ENCODE assay signal across 16 cellular contexts in genomic region chr1:209993061-209993830, GRCh38. TPM values are rescaled to one million over a fixed set of nuclear protein-coding genes. Genes with fewer than 3 reads are reported as not detected.
DNase-seq lines count a peak whose midpoint lies in the region; ATAC-seq and TF ChIP-seq lines count a peak whose summit lies in the region.
"Had no signal": no experiment of that assay in that cellular context is flagged by ENCODE, and none has a peak within 500 bp of the region (broad histone marks: within the 10 kb centered on the region; RNA-seq: fewer than 3 reads in every experiment).

No MANE protein-coding gene starts in this region.

- H3K36me3 Mint-ChIP-seq in H9 (ENCODE audit: insufficient read depth in 1 of 3, low read depth in 3 of 3) (no peaks in the 10 kb centered on the region; a peak in 2 of 7 replicates), WTC11 (no peaks in the 10 kb centered on the region), nephron progenitor cell (ENCODE audit: low read depth) (no peaks in the 10 kb centered on the region), CD14-positive monocyte (no peaks in the 10 kb centered on the region)

- no peak overlapping the region for H3K4ac ChIP-seq in H9 (ENCODE audit: low read depth, low read length)

- H3K27ac ChIP-seq in H9 (ENCODE audit: insufficient read length, low read depth, low read length) (no peak overlapping the region), thyroid gland (peak overlapping the region; percentile 44 to 74 (median 69))
- H3K27ac ChIP-seq: RWPE1 had no signal

- no peak overlapping the region for H2BK12ac ChIP-seq in H9 (ENCODE audit: insufficient read length, low read depth, low read length)

- TF ChIP-seq CTCF in H9 (conservative IDR thresholded peaks at IDR 0.05) (no peak), WTC11 (IDR thresholded peaks at IDR 0.05) (no peak), nephron progenitor cell (IDR thresholded peaks at IDR 0.05) (no peak), thyroid gland (IDR thresholded peaks at IDR 0.05) (no peak), CD14-positive monocyte (IDR thresholded peaks at IDR 0.05) (no peak)

- no peak overlapping the region for H3K23ac ChIP-seq in H9 (ENCODE audit: insufficient read length, low read depth, low read length)

- no peak overlapping the region for H4K8ac ChIP-seq in H9 (replicated peaks; ENCODE audit: insufficient read length, low read depth, low read length)

- H4K91ac ChIP-seq in H9 (ENCODE audit: insufficient read length, low read depth, low read length), result no peak overlapping the region

- no peak overlapping the region for H2BK120ac ChIP-seq in H9 (ENCODE audit: low read depth, low read length, poor library complexity, severe bottlenecking)

- H3K4me1 ChIP-seq in H9 (ENCODE audit: insufficient read depth, low read length) (no peaks in the 10 kb centered on the region), thyroid gland (peaks cover 16 to 28% of the 10 kb centered on the region in 2 donors)
- H3K4me1 ChIP-seq: HAP-1 had no signal

- CTCF ChIA-PET in WTC11 (lab: Charles Lee), result interaction anchor here (0.7 to 2.4 kb wide), 3 partner anchors 93 to 133 kb away, joined by 3 to 11 read pairs (median 8); no protein-coding TSS in a partner anchor

- no peak for TF ChIP-seq POLR2A in thyroid gland (IDR thresholded peaks at IDR 0.05)

- no peak overlapping the region for H3K9ac ChIP-seq in H9 (ENCODE audit: extremely low read depth, insufficient read length, low read length)

- no peak overlapping the region for H2AFZ ChIP-seq in H9 (ENCODE audit: low read length)

- H3K4me3 Mint-ChIP-seq in H9 (no peak overlapping the region), WTC11 (no peak overlapping the region), nephron progenitor cell (no peak overlapping the region), CD14-positive monocyte (no peak overlapping the region)

- H2BK15ac ChIP-seq in H9 (ENCODE audit: low read depth, low read length), result no peak overlapping the region

- H2BK20ac ChIP-seq in H9 (ENCODE audit: low read depth, low read length, poor library complexity, severe bottlenecking), result no peak overlapping the region

- no peaks in the 10 kb centered on the region for H3K27me3 ChIP-seq in H9 (ENCODE audit: insufficient read depth, low read length)
- no peaks in the 10 kb centered on the region for H3K27me3 ChIP-seq in thyroid gland

- H3K23me2 ChIP-seq in H9 (ENCODE audit: insufficient read length, low read depth, low read length, poor library complexity, severe bottlenecking), result no peaks in the 10 kb centered on the region

- H3K56ac ChIP-seq in H9 (ENCODE audit: insufficient read length, low read depth, low read length), result no peak overlapping the region

- H4K5ac ChIP-seq in H9 (ENCODE audit: insufficient read length, low read depth, low read length), result no peak overlapping the region

- no peaks in the 10 kb centered on the region for H3K79me2 ChIP-seq in H9 (ENCODE audit: insufficient read depth, low read length)

- H3T11ph ChIP-seq in H9 (ENCODE audit: low read length), result no peak overlapping the region

- no peak overlapping the region for H3K4me3 ChIP-seq in thyroid gland (replicated peaks in 1 of 3)
- H3K4me3 ChIP-seq: HAP-1 had no signal

- no peak overlapping the region for H2AK5ac ChIP-seq in H9 (ENCODE audit: insufficient read length, low read length)

- H3K4me2 ChIP-seq in H9 (ENCODE audit: insufficient read depth, insufficient read length, low read length), result no peak overlapping the region

- H2BK5ac ChIP-seq in H9 (ENCODE audit: insufficient read length, low read length), result no peak overlapping the region

- H3K9me3 Mint-ChIP-seq in H9 (no peaks in the 10 kb centered on the region), WTC11 (no peaks in the 10 kb centered on the region), nephron progenitor cell (no peaks in the 10 kb centered on the region), CD14-positive monocyte (no peaks in the 10 kb centered on the region)

- H3K9me3 ChIP-seq in H9 (ENCODE audit: control insufficient read depth, low read depth, low read length) (no peaks in the 10 kb centered on the region), thyroid gland (no peaks in the 10 kb centered on the region)
- H3K9me3 ChIP-seq: HAP-1 had no signal

- peak overlapping the region in 2 of 3 experiments; percentile 20 to 61; a peak in 3 of 7 replicates for H3K27ac Mint-ChIP-seq in H9
- H3K27ac Mint-ChIP-seq in WTC11, result no peak overlapping the region
- H3K27ac Mint-ChIP-seq in nephron progenitor cell, result no peak overlapping the region
- H3K27ac Mint-ChIP-seq in CD14-positive monocyte, result no peak overlapping the region

- no peaks in the 10 kb centered on the region for H3K36me3 ChIP-seq in thyroid gland
- H3K36me3 ChIP-seq: HAP-1 had no signal

- H3K27me3 Mint-ChIP-seq in H9 (ENCODE audit: low read depth) (no peaks in the 10 kb centered on the region), WTC11 (ENCODE audit: low read depth) (no peaks in the 10 kb centered on the region), nephron progenitor cell (ENCODE audit: low read depth, poor library complexity) (peaks cover 6% of the 10 kb centered on the region), CD14-positive monocyte (ENCODE audit: low read depth in 3 of 3) (peaks cover under 1 to 7% (median 1%) of the 10 kb centered on the region in 3 donors)

- no peak overlapping the region for H3K18ac ChIP-seq in H9 (ENCODE audit: insufficient read length, low read depth, low read length)

- H3K14ac ChIP-seq in H9 (ENCODE audit: insufficient read depth, low read length), result no peak overlapping the region

- H3K79me1 ChIP-seq in H9 (ENCODE audit: insufficient read depth, low read depth, low read length, poor library complexity, severe bottlenecking), result no peaks in the 10 kb centered on the region

- POLR2A ChIA-PET in WTC11 (lab: Charles Lee), result no interaction called here

- no CpG with 5 or more reads among the region's 9 CpGs for WGBS in H9 (ENCODE audit: extremely low coverage, insufficient read length, low lambda C conversion rate)
- 33 to 34% methylated on average over 7 to 9 of the region's 9 CpGs for WGBS in thyroid gland, 2 donors

- no peaks in the 10 kb centered on the region for H4K20me1 ChIP-seq in H9 (ENCODE audit: control insufficient read depth, insufficient read depth, insufficient read length)

- no peak for DNase-seq in H9
- no peak for DNase-seq in WTC11 (ENCODE audit: low spot score)
- DNase-seq in nephron progenitor cell, result peak; percentile 3
- DNase-seq in thyroid gland, result peak; percentile 95 to 98
- DNase-seq in NCI-H2196 treated with DMSO at 0.1 percent for 48 hours (lab: John Stamatoyannopoulos, UW; ENCODE audit: unreplicated experiment), result no peak
- no peak for DNase-seq in activated CD4-positive, CD25-positive, alpha-beta regulatory T cell (lab: John Stamatoyannopoulos, UW)
- DNase-seq in CD14-positive monocyte (ENCODE audit: low spot score), result no peak
- DNase-seq: NCI-H1105, NCI-H2081, NCI-H2171 treated with DMSO at 0.1 percent for 48 hours, NCI-H446 treated with DMSO at 0.1 percent for 48 hours, NCI-H748 treated with DMSO at 0.1 percent for 48 hours, OCI-M1, SIG-M5 had no signal

- ATAC-seq in WTC11, result peak; percentile 22; the same call in 1 of the 2 replicates

- H3K4me1 Mint-ChIP-seq in H9 (peaks cover under 1 to 2% of the 10 kb centered on the region in 2 experiments), WTC11 (peaks cover 5% of the 10 kb centered on the region), nephron progenitor cell (peaks cover 9% of the 10 kb centered on the region), CD14-positive monocyte (no peaks in the 10 kb centered on the region)

- intact Hi-C loops in thyroid gland (cut with DNase I), result no loop called here
- intact Hi-C loops in CD14-positive monocyte (cut with micrococcal nuclease), result no loop called here

TF ChIP-seq in WTC11, 78 proteins besides CTCF, POLR2A, EP300 and RAD21 (continues in another document):
- TF ChIP-seq JUN (CRISPR knock-in tag; IDR thresholded peaks at IDR 0.05) (no peak), GTF2I (CRISPR knock-in tag; conservative IDR thresholded peaks at IDR 0.05) (no peak), ZNF512 (CRISPR knock-in tag; IDR thresholded peaks at IDR 0.05; ENCODE audit: borderline replicate concordance) (no peak), ZNF425 (CRISPR knock-in tag; conservative IDR thresholded peaks at IDR 0.05) (no peak), TEAD1 (CRISPR knock-in tag; IDR thresholded peaks at IDR 0.05) (no peak), NFATC4 (CRISPR knock-in tag; IDR thresholded peaks at IDR 0.05) (no peak)

RNA-seq across cellular contexts. Expression of gene SYT14, which starts 55.2 kb away (rescaled TPM):
- total RNA-seq in H9 (2021) (8.8 and 10.3 TPM in 2 replicates), WTC11 (2021) (10.6 to 12.0 TPM (median 10.9 TPM) in 3 replicates), thyroid gland (10 to 100 TPM in 3 of 4 donors, 1 to 10 TPM in 1; 7.6 to 20.0 (median 15.1) TPM)
- polyA plus RNA-seq in CD14-positive monocyte, result not detected

Comparison
In these comparisons a context has a peak if more than half of its experiments do, and no peak if none do; other contexts are left out.
1. DNase-seq: peak in nephron progenitor cell (single experiment) and thyroid gland (2 of 2); none in H9 (single experiment), WTC11 (single experiment), NCI-H2196 treated with DMSO at 0.1 percent for 48 hours (single experiment), activated CD4-positive, CD25-positive, alpha-beta regulatory T cell (0 of 4) and CD14-positive monocyte (single experiment).
2. H3K27ac Mint-ChIP-seq: peak in H9 (2 of 3); none in WTC11 (single experiment), nephron progenitor cell (single experiment) and CD14-positive monocyte (0 of 7).